In genomic region chr12:31961137-31961536, GRCh38 we compare ENCODE assay signal across 8 cellular contexts. TPM values are rescaled to one million over a fixed set of nuclear protein-coding genes. Genes with fewer than 3 reads are reported as not detected.
DNase-seq lines count a peak whose midpoint lies in the region; ATAC-seq lines count a peak whose summit lies in the region.

No MANE protein-coding gene starts in this region.

- H3K36me3 ChIP-seq in CD8-positive, alpha-beta memory T cell (ENCODE audit: insufficient read depth, low read length), result peaks cover 24% of the 10 kb centered on the region
- H3K36me3 ChIP-seq in MG63, result peaks cover 31% of the 10 kb centered on the region

- H3K9me3 ChIP-seq in CD8-positive, alpha-beta memory T cell (ENCODE audit: low read length), result no peaks in the 10 kb centered on the region
- H3K9me3 ChIP-seq in MG63, result no peaks in the 10 kb centered on the region

- peaks cover 58 to 73% (median 73%) of the 10 kb centered on the region in 3 donors for H3K4me1 Mint-ChIP-seq in CD8-positive, alpha-beta memory T cell
- H3K4me1 Mint-ChIP-seq in effector memory CD8-positive, alpha-beta T cell (ENCODE audit: low read depth in 2 of 2), result peaks cover 59 to 73% of the 10 kb centered on the region in 2 donors
- H3K4me1 Mint-ChIP-seq in natural killer cell treated with Interleukin-12 subunit alpha and Interleukin-12 subunit beta and Interleukin-15 and Interleukin-18, amount 100 ng/mL, for 72 hours (ENCODE audit: low read depth in 2 of 2), result peaks cover 69 to 75% of the 10 kb centered on the region in 2 donors

- CTCF ChIA-PET in CD8-positive, alpha-beta memory T cell (lab: Charles Lee), result interaction anchor here (1.2 to 4.7 kb wide), 8 partner anchors 29 to 349 kb away, joined by 3 to 24 read pairs (median 8); partner anchors contain the start of gene AMN1

- H3K9me3 Mint-ChIP-seq in CD8-positive, alpha-beta memory T cell, result peaks cover 0 to 3% (median 0%) of the 10 kb centered on the region in 5 donors
- H3K9me3 Mint-ChIP-seq in effector memory CD8-positive, alpha-beta T cell, result no peaks in the 10 kb centered on the region
- H3K9me3 Mint-ChIP-seq in natural killer cell treated with Interleukin-12 subunit alpha and Interleukin-12 subunit beta and Interleukin-15 and Interleukin-18, amount 100 ng/mL, for 72 hours, result peaks cover 5% of the 10 kb centered on the region

- H3K4me1 ChIP-seq in CD8-positive, alpha-beta memory T cell (ENCODE audit: insufficient read depth, low read length), result peaks cover 48% of the 10 kb centered on the region

- H3K4me3 ChIP-seq in CD8-positive, alpha-beta memory T cell (ENCODE audit: low read length), result peak overlapping the region; percentile 87
- peak overlapping the region; percentile 76; the same call in 1 of the 2 replicates for H3K4me3 ChIP-seq in MG63

- peak overlapping the region; percentile 78 for H3K27ac ChIP-seq in CD8-positive, alpha-beta memory T cell (ENCODE audit: low read depth, low read length)

- peaks cover 49 to 67% (median 50%) of the 10 kb centered on the region in 3 donors for H3K36me3 Mint-ChIP-seq in CD8-positive, alpha-beta memory T cell
- H3K36me3 Mint-ChIP-seq in effector memory CD8-positive, alpha-beta T cell (ENCODE audit: insufficient read depth), result peaks cover 71% of the 10 kb centered on the region
- H3K36me3 Mint-ChIP-seq in natural killer cell treated with Interleukin-12 subunit alpha and Interleukin-12 subunit beta and Interleukin-15 and Interleukin-18, amount 100 ng/mL, for 72 hours, result peaks cover 33% of the 10 kb centered on the region

- POLR2A ChIA-PET in CD8-positive, alpha-beta memory T cell (lab: Charles Lee), result interaction anchor here (0.6 to 3.8 kb wide), 10 partner anchors 23 to 302 kb away, joined by 3 to 22 read pairs (median 5); partner anchors contain the start of genes AMN1 and ETFBKMT

- no peaks in the 10 kb centered on the region for H3K27me3 ChIP-seq in CD8-positive, alpha-beta memory T cell (ENCODE audit: insufficient read depth, low read length, poor library complexity, severe bottlenecking)
- H3K27me3 ChIP-seq in MG63, result no peaks in the 10 kb centered on the region

- H3K4me3 Mint-ChIP-seq in CD8-positive, alpha-beta memory T cell, result peak overlapping the region; percentile 85 to 100 (median 96)
- H3K4me3 Mint-ChIP-seq in effector memory CD8-positive, alpha-beta T cell, result peak overlapping the region; percentile 96 to 97
- peak overlapping the region; percentile 96 for H3K4me3 Mint-ChIP-seq in natural killer cell treated with Interleukin-12 subunit alpha and Interleukin-12 subunit beta and Interleukin-15 and Interleukin-18, amount 100 ng/mL, for 72 hours

- peak overlapping the region; percentile 79 to 98 (median 93) for H3K27ac Mint-ChIP-seq in CD8-positive, alpha-beta memory T cell
- peak overlapping the region; percentile 92 to 96 for H3K27ac Mint-ChIP-seq in effector memory CD8-positive, alpha-beta T cell
- peak overlapping the region; percentile 93 to 96 for H3K27ac Mint-ChIP-seq in natural killer cell treated with Interleukin-12 subunit alpha and Interleukin-12 subunit beta and Interleukin-15 and Interleukin-18, amount 100 ng/mL, for 72 hours

- DNase-seq in CD8-positive, alpha-beta memory T cell, result peak in 1 of 5 donors; percentile 3
- DNase-seq in MG63, result no peak
- no peak for DNase-seq in effector memory CD8-positive, alpha-beta T cell
- DNase-seq in natural killer cell treated with Interleukin-12 subunit alpha and Interleukin-12 subunit beta and Interleukin-15 and Interleukin-18, amount 100 ng/mL, for 72 hours (ENCODE audit: low spot score), result no peak
- no peak for DNase-seq in mesenteric fat pad (ENCODE audit: low spot score)
- no peak for DNase-seq in NCI-H146 treated with DMSO at 0.1 percent for 48 hours (lab: John Stamatoyannopoulos, UW; ENCODE audit: unreplicated experiment)
- no peak for DNase-seq in SKM-1 (lab: John Stamatoyannopoulos, UW; ENCODE audit: unreplicated experiment)
- DNase-seq in T-helper 9 cell, result no peak

- no peak for ATAC-seq in effector memory CD8-positive, alpha-beta T cell (replicated peaks)
- no peak for ATAC-seq in natural killer cell treated with Interleukin-12 subunit alpha and Interleukin-12 subunit beta and Interleukin-15 and Interleukin-18, amount 100 ng/mL, for 72 hours

- no peaks in the 10 kb centered on the region for H3K27me3 Mint-ChIP-seq in CD8-positive, alpha-beta memory T cell
- H3K27me3 Mint-ChIP-seq in effector memory CD8-positive, alpha-beta T cell, result no peaks in the 10 kb centered on the region
- no peaks in the 10 kb centered on the region for H3K27me3 Mint-ChIP-seq in natural killer cell treated with Interleukin-12 subunit alpha and Interleukin-12 subunit beta and Interleukin-15 and Interleukin-18, amount 100 ng/mL, for 72 hours

RNA-seq across cellular contexts. Expression of gene RESF1, which starts 1.9 kb away (rescaled TPM):
- total RNA-seq in CD8-positive, alpha-beta memory T cell, result 10 to 100 TPM; 90.5 to 90.9 TPM
- polyA plus RNA-seq in CD8-positive, alpha-beta memory T cell, result 313 TPM
- 9.5 and 17.7 TPM in 2 replicates for total RNA-seq in MG63 (2014; rRNA removed; shearing (Covaris generic); ENCODE audit: low replicate concordance)
- 100 to 1,000 TPM in 1 of 2 donors, 10 to 100 TPM in 1; 71.7 to 107 TPM for total RNA-seq in natural killer cell treated with Interleukin-12 subunit alpha and Interleukin-12 subunit beta and Interleukin-15 and Interleukin-18, amount 100 ng/mL, for 72 hours
- total RNA-seq in mesenteric fat pad, result 49.7 TPM
